ENCODE assay signal across 25 cellular contexts in genomic region chrX:54992911-54993622, GRCh38. TPM values are rescaled to one million over a fixed set of nuclear protein-coding genes. Genes with fewer than 3 reads are reported as not detected.
"Had no signal": no experiment of that assay in that cellular context is flagged by ENCODE, and none has a peak within 500 bp of the region (broad histone marks: within the 10 kb centered on the region; RNA-seq: fewer than 3 reads in every experiment).

No MANE protein-coding gene starts in this region.

- H3K27me3 ChIP-seq: esophagus muscularis mucosa, gastroesophageal sphincter, neural progenitor cell, transverse colon had no signal

- H2AFZ ChIP-seq: neural progenitor cell had no signal

- H3K9me3 ChIP-seq: esophagus muscularis mucosa, gastroesophageal sphincter, left ventricle myocardium inferior, pancreas, thoracic aorta, transverse colon had no signal

- H3K4me2 ChIP-seq: neural progenitor cell had no signal

- H3K27ac ChIP-seq: esophagus muscularis mucosa, gastroesophageal sphincter, left ventricle myocardium inferior, neural progenitor cell, pancreas, skin epidermis, thoracic aorta, transverse colon had no signal

- H3K4me1 ChIP-seq: esophagus muscularis mucosa, gastroesophageal sphincter, left ventricle myocardium inferior, neural progenitor cell, pancreas, transverse colon had no signal

- ATAC-seq: gastroesophageal sphincter; natural killer cell treated with Interleukin-12 subunit alpha and Interleukin-12 subunit beta and Interleukin-15 and Interleukin-18, amount 100 ng/mL, for 72 hours; pancreas; sciatic nerve; stimulated activated naive B cell treated with anti-CD40 and anti-IgM and Interleukin-4, amounts not matched to agents 10 μg/mL and 1 μg/mL and 100 μg/mL, for 72 hours; stimulated activated naive CD8-positive, alpha-beta T cell treated with anti-CD3 and anti-CD28 coated beads, Interleukin-15, amount 100 ng/mL, for 72 hours had no signal

- DNase-seq: effector memory CD4-positive, alpha-beta T cell; glutamatergic neuron; islet precursor cell; left ventricle myocardium inferior; mesenchymal stem cell; midbrain; nucleus accumbens; pancreas; retina; stimulated activated CD4-positive, alpha-beta T cell treated with anti-CD3 and anti-CD28 coated beads, Interleukin-2, amount 100 ng/mL, for 24 hours; stimulated activated CD4-positive, alpha-beta T cell treated with anti-CD3 and anti-CD28 coated beads, Interleukin-4, amount 100 ng/mL, for 4 hours; stimulated activated naive B cell treated with anti-CD40 and anti-IgM and Interleukin-4, amounts not matched to agents 10 μg/mL and 1 μg/mL and 100 μg/mL, for 72 hours; stimulated activated naive CD8-positive, alpha-beta T cell treated with anti-CD3 and anti-CD28 coated beads, Interleukin-15, amount 100 ng/mL, for 72 hours; substantia nigra; transverse colon had no signal

- H3K4me3 ChIP-seq: esophagus muscularis mucosa, gastroesophageal sphincter, left ventricle myocardium inferior, lung, neural progenitor cell, pancreas, skin epidermis, thoracic aorta, transverse colon had no signal

- H3K36me3 ChIP-seq: esophagus muscularis mucosa, gastroesophageal sphincter, left ventricle myocardium inferior, neural progenitor cell, pancreas, thoracic aorta, transverse colon had no signal

RNA-seq across cellular contexts. Expression of gene PFKFB1, which starts 0.9 kb away (rescaled TPM):
- total RNA-seq: thoracic aorta had no signal

RNA-seq across cellular contexts. Expression of gene ALAS2, which starts 37.7 kb away (rescaled TPM):
- total RNA-seq: fibroblast of villous mesenchyme; natural killer cell treated with Interleukin-12 subunit alpha and Interleukin-12 subunit beta and Interleukin-15 and Interleukin-18, amount 100 ng/mL, for 72 hours; progenitor cell of endocrine pancreas; transverse colon had no signal
